2 cellular contexts compared by ENCODE assay signal in genomic region chr1:15014521-15014920, GRCh38.
TF ChIP-seq lines count a peak whose summit lies in the region.

No MANE protein-coding gene starts in this region.

TF ChIP-seq in SK-N-SH treated with all-trans-retinoic acid at 6 μM for 48 hours, 23 proteins besides CTCF, POLR2A, EP300 and RAD21 (continued from another document):
- no peak for TF ChIP-seq POU6F1 (CRISPR knock-in tag; IDR thresholded peaks at IDR 0.05; ENCODE audit: borderline replicate concordance, low read depth)
- no peak for TF ChIP-seq CREB5 (CRISPR knock-in tag; IDR thresholded peaks at IDR 0.05; ENCODE audit: low read depth)
- no peak for TF ChIP-seq BACH2 (CRISPR knock-in tag; IDR thresholded peaks at IDR 0.05; ENCODE audit: borderline replicate concordance)
- TF ChIP-seq ISL1 (CRISPR knock-in tag; IDR thresholded peaks at IDR 0.05), result no peak
- no peak for TF ChIP-seq GLIS3 (CRISPR knock-in tag; IDR thresholded peaks at IDR 0.05)
TF ChIP-seq in SK-N-SH treated with all-trans-retinoic acid at 6 μM for 48 hours: peak in this region for 0.

TF ChIP-seq in SK-N-SH, 30 proteins besides CTCF, POLR2A, EP300 and RAD21 (continued from another document):
- no peak for TF ChIP-seq PBX3 (IDR thresholded peaks at IDR 0.05)
- TF ChIP-seq ZBTB33 (IDR thresholded peaks at IDR 0.05; ENCODE audit: borderline replicate concordance, low read depth), result no peak
- TF ChIP-seq TAF1 (IDR thresholded peaks at IDR 0.05; ENCODE audit: borderline replicate concordance, low read depth, low read length), result no peak
- no peak for TF ChIP-seq REST (IDR thresholded peaks at IDR 0.05; ENCODE audit: low read depth, low read length)
- no peak for TF ChIP-seq NRF1 (IDR thresholded peaks at IDR 0.05; ENCODE audit: low read depth, low read length)
- TF ChIP-seq GATA2 (CRISPR knock-in tag; IDR thresholded peaks at IDR 0.05), result no peak
- TF ChIP-seq POLR2AphosphoS5 (IDR thresholded peaks at IDR 0.05; ENCODE audit: low read depth, low read length), result no peak
- TF ChIP-seq TCF12 (IDR thresholded peaks at IDR 0.05), result no peak
- TF ChIP-seq IRF3 (IDR thresholded peaks at IDR 0.05; ENCODE audit: low read depth, low read length), result no peak
- no peak for TF ChIP-seq MXI1 (IDR thresholded peaks at IDR 0.05; ENCODE audit: low read depth, low read length)
- TF ChIP-seq FOSL2 (IDR thresholded peaks at IDR 0.05; ENCODE audit: borderline replicate concordance, low read depth), result no peak
- TF ChIP-seq EZH2phosphoT487 (IDR thresholded peaks at IDR 0.05; ENCODE audit: borderline replicate concordance, low read depth), result no peak
- TF ChIP-seq RFX5 (IDR thresholded peaks at IDR 0.05; ENCODE audit: low read length), result no peak
- TF ChIP-seq CHD2 (IDR thresholded peaks at IDR 0.05; ENCODE audit: low read length, partially characterized antibody), result no peak
- no peak for TF ChIP-seq JUND (IDR thresholded peaks at IDR 0.05)
- TF ChIP-seq FOXJ3 (CRISPR knock-in tag; IDR thresholded peaks at IDR 0.05), result no peak
